ENCODE assay signal across 27 cellular contexts in the genomic region with DNA sequence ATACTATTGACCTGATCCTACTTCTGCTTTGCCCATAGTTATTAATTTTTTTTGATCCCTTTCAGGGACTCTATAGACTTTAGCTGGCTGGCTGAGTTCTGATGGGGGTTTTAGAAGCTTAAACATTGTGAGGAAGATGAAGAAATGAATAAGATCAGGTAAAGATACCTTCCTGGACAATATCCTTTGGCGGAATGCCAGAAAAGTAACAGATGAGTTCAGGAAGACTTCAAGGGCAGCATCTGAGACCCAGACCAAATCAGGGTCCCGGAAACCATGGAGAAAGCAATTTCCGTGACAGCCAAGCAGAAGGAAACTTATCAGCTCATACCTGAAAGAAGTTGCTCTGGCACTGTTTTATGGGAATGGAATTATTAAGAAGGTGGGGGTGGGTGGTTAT.
DNase-seq lines count a peak whose midpoint lies in the region; ATAC-seq lines count a peak whose summit lies in the region.
"Had no signal": no experiment of that assay in that cellular context is flagged by ENCODE, and none has a peak within 500 bp of the region (broad histone marks: within the 10 kb centered on the region; RNA-seq: fewer than 3 reads in every experiment).

No MANE protein-coding gene starts in this region.

- ATAC-seq in activated CD8-positive, alpha-beta T cell treated with anti-CD3 and anti-CD28 coated beads, Interleukin-2, amount 10 ng/mL, durations not matched to agents 7 days and 5 days, result no peak
- no peak for ATAC-seq in HG03432 (IDR thresholded peaks at IDR 0.05; ENCODE audit: unreplicated experiment)
- ATAC-seq: right cardiac atrium; stimulated activated memory B cell treated with anti-CD40 and anti-IgM and Interleukin-4, amounts not matched to agents 10 μg/mL and 1 μg/mL and 100 μg/mL, for 72 hours had no signal

- DNase-seq in activated CD4-positive, alpha-beta memory T cell treated with anti-CD3 and anti-CD28 coated beads, Interleukin-2, amount 10 ng/mL, durations not matched to agents 7 days and 5 days, result no peak
- no peak for DNase-seq in activated CD4-positive, alpha-beta memory T cell treated with anti-CD3 and anti-CD28 coated beads for 36 hours
- DNase-seq in CD8-positive, alpha-beta memory T cell, result no peak
- no peak for DNase-seq in activated CD8-positive, alpha-beta T cell treated with anti-CD3 and anti-CD28 coated beads, Interleukin-2, amount 10 ng/mL, durations not matched to agents 7 days and 5 days
- no peak for DNase-seq in immature natural killer cell
- no peak for DNase-seq in Kasumi-1 (lab: John Stamatoyannopoulos, UW)
- no peak for DNase-seq in NCI-H774 (lab: John Stamatoyannopoulos, UW)
- DNase-seq: ACHN; activated T-cell treated with anti-CD3 and anti-CD28 coated beads for 4 hours; cortex of kidney; esophagus squamous epithelium; foreskin melanocyte; H9; KBM-7; mucosa of descending colon; NCI-H2081; NCI-H345; right cardiac atrium; RPMI8226; stimulated activated CD4-positive, alpha-beta T cell treated with anti-CD3 and anti-CD28 coated beads, Interleukin-4, amount 100 ng/mL, for 24 hours; testis had no signal

- no peak overlapping the region for H3K4me3 ChIP-seq in CD8-positive, alpha-beta memory T cell (ENCODE audit: low read length)
- H3K4me3 ChIP-seq: esophagus squamous epithelium, mucosa of descending colon, testis had no signal

- H3K27ac ChIP-seq in CD8-positive, alpha-beta memory T cell (ENCODE audit: low read depth, low read length), result no peak overlapping the region
- H3K27ac ChIP-seq: esophagus squamous epithelium, parathyroid adenoma, testis, VCaP had no signal

- no peaks in the 10 kb centered on the region for H3K36me3 ChIP-seq in CD8-positive, alpha-beta memory T cell (ENCODE audit: insufficient read depth, low read length)
- H3K36me3 ChIP-seq: esophagus squamous epithelium had no signal

- intact Hi-C loops in activated CD4-positive, alpha-beta memory T cell treated with anti-CD3 and anti-CD28 coated beads for 36 hours (cut with micrococcal nuclease), result loop anchor here (5.0 to 10.0 kb wide), 2 partner anchors 661 to 904 kb away; a partner anchor contains a TSS

- POLR2A ChIA-PET in activated CD4-positive, alpha-beta memory T cell treated with anti-CD3 and anti-CD28 coated beads, Interleukin-2, amount 10 ng/mL, durations not matched to agents 7 days and 5 days (lab: Charles Lee), result interaction anchor here (0.9 to 3.3 kb wide), 12 partner anchors 10 to 101 kb away, joined by 3 to 15 read pairs (median 6); no protein-coding TSS in a partner anchor
- POLR2A ChIA-PET in activated CD4-positive, alpha-beta memory T cell treated with anti-CD3 and anti-CD28 coated beads for 36 hours (lab: Charles Lee), result interaction anchor here (0.6 to 1.6 kb wide), 3 partner anchors 24 to 101 kb away, joined by 3 to 5 read pairs (median 3); no protein-coding TSS in a partner anchor
- POLR2A ChIA-PET in CD8-positive, alpha-beta memory T cell (lab: Charles Lee), result interaction anchor here (1.2 kb wide), 1 partner anchor 78 kb away, joined by 3 read pairs; no protein-coding TSS in a partner anchor
- POLR2A ChIA-PET in activated CD8-positive, alpha-beta T cell treated with anti-CD3 and anti-CD28 coated beads, Interleukin-2, amount 10 ng/mL, durations not matched to agents 7 days and 5 days (lab: Charles Lee), result interaction anchor here (0.6 to 4.0 kb wide), 13 partner anchors 12 to 111 kb away, joined by 3 to 27 read pairs (median 4); no protein-coding TSS in a partner anchor

- no peak overlapping the region for H3K4me3 Mint-ChIP-seq in activated CD4-positive, alpha-beta memory T cell treated with anti-CD3 and anti-CD28 coated beads, Interleukin-2, amount 10 ng/mL, durations not matched to agents 7 days and 5 days
- no peak overlapping the region for H3K4me3 Mint-ChIP-seq in activated CD4-positive, alpha-beta memory T cell treated with anti-CD3 and anti-CD28 coated beads for 36 hours
- peak overlapping the region in 6 of 7 donors; percentile 26 to 68 (median 54) for H3K4me3 Mint-ChIP-seq in CD8-positive, alpha-beta memory T cell
- peak overlapping the region; percentile 34 for H3K4me3 Mint-ChIP-seq in activated CD8-positive, alpha-beta T cell treated with anti-CD3 and anti-CD28 coated beads, Interleukin-2, amount 10 ng/mL, durations not matched to agents 7 days and 5 days
- H3K4me3 Mint-ChIP-seq in immature natural killer cell, result peak overlapping the region in 4 of 5 donors; percentile 3 to 69 (median 44)
- H3K4me3 Mint-ChIP-seq: activated naive CD4-positive, alpha-beta T cell treated with anti-CD3 and anti-CD28 coated beads for 36 hours; H9; neural crest cell; stimulated activated memory B cell treated with anti-CD40 and anti-IgM and Interleukin-4, amounts not matched to agents 10 μg/mL and 1 μg/mL and 100 μg/mL, for 72 hours had no signal

- peaks cover 69% of the 10 kb centered on the region for H3K4me1 ChIP-seq in CD8-positive, alpha-beta memory T cell (ENCODE audit: insufficient read depth, low read length)
- H3K4me1 ChIP-seq: parathyroid adenoma had no signal

- H3K4me1 Mint-ChIP-seq in activated CD4-positive, alpha-beta memory T cell treated with anti-CD3 and anti-CD28 coated beads, Interleukin-2, amount 10 ng/mL, durations not matched to agents 7 days and 5 days, result peaks cover 61% of the 10 kb centered on the region
- H3K4me1 Mint-ChIP-seq in activated CD4-positive, alpha-beta memory T cell treated with anti-CD3 and anti-CD28 coated beads for 36 hours (ENCODE audit: low read depth), result peaks cover 44% of the 10 kb centered on the region
- H3K4me1 Mint-ChIP-seq in CD8-positive, alpha-beta memory T cell, result peaks cover 82 to 95% (median 85%) of the 10 kb centered on the region in 3 donors
- peaks cover 93% of the 10 kb centered on the region for H3K4me1 Mint-ChIP-seq in activated CD8-positive, alpha-beta T cell treated with anti-CD3 and anti-CD28 coated beads, Interleukin-2, amount 10 ng/mL, durations not matched to agents 7 days and 5 days (ENCODE audit: low read depth)
- peaks cover 79 to 90% of the 10 kb centered on the region in 2 donors for H3K4me1 Mint-ChIP-seq in immature natural killer cell

- no peaks in the 10 kb centered on the region for H3K9me3 Mint-ChIP-seq in activated CD4-positive, alpha-beta memory T cell treated with anti-CD3 and anti-CD28 coated beads, Interleukin-2, amount 10 ng/mL, durations not matched to agents 7 days and 5 days
- H3K9me3 Mint-ChIP-seq in activated CD4-positive, alpha-beta memory T cell treated with anti-CD3 and anti-CD28 coated beads for 36 hours, result no peaks in the 10 kb centered on the region
- no peaks in the 10 kb centered on the region for H3K9me3 Mint-ChIP-seq in CD8-positive, alpha-beta memory T cell
- H3K9me3 Mint-ChIP-seq in activated CD8-positive, alpha-beta T cell treated with anti-CD3 and anti-CD28 coated beads, Interleukin-2, amount 10 ng/mL, durations not matched to agents 7 days and 5 days (ENCODE audit: insufficient read depth), result peaks cover 4% of the 10 kb centered on the region
- peaks cover 0 to 2% (median 0%) of the 10 kb centered on the region in 6 donors for H3K9me3 Mint-ChIP-seq in immature natural killer cell
- H3K9me3 Mint-ChIP-seq: activated naive CD4-positive, alpha-beta T cell treated with anti-CD3 and anti-CD28 coated beads for 36 hours; H9; neural crest cell; stimulated activated memory B cell treated with anti-CD40 and anti-IgM and Interleukin-4, amounts not matched to agents 10 μg/mL and 1 μg/mL and 100 μg/mL, for 72 hours had no signal

- no peaks in the 10 kb centered on the region for H3K27me3 ChIP-seq in CD8-positive, alpha-beta memory T cell (ENCODE audit: insufficient read depth, low read length, poor library complexity, severe bottlenecking)
- H3K27me3 ChIP-seq: esophagus squamous epithelium, testis had no signal

- H3K27me3 Mint-ChIP-seq in activated CD4-positive, alpha-beta memory T cell treated with anti-CD3 and anti-CD28 coated beads, Interleukin-2, amount 10 ng/mL, durations not matched to agents 7 days and 5 days, result peaks cover 1% of the 10 kb centered on the region
- no peaks in the 10 kb centered on the region for H3K27me3 Mint-ChIP-seq in activated CD4-positive, alpha-beta memory T cell treated with anti-CD3 and anti-CD28 coated beads for 36 hours
- H3K27me3 Mint-ChIP-seq in CD8-positive, alpha-beta memory T cell, result no peaks in the 10 kb centered on the region
- H3K27me3 Mint-ChIP-seq in activated CD8-positive, alpha-beta T cell treated with anti-CD3 and anti-CD28 coated beads, Interleukin-2, amount 10 ng/mL, durations not matched to agents 7 days and 5 days (ENCODE audit: low read depth), result no peaks in the 10 kb centered on the region
- peaks cover 3 to 6% (median 4%) of the 10 kb centered on the region in 3 donors for H3K27me3 Mint-ChIP-seq in immature natural killer cell (ENCODE audit: low read depth in 3 of 3)

- no peaks in the 10 kb centered on the region for H3K9me3 ChIP-seq in CD8-positive, alpha-beta memory T cell (ENCODE audit: low read length)
- H3K9me3 ChIP-seq: esophagus squamous epithelium, mucosa of descending colon, testis had no signal

- H3K27ac Mint-ChIP-seq in activated CD4-positive, alpha-beta memory T cell treated with anti-CD3 and anti-CD28 coated beads, Interleukin-2, amount 10 ng/mL, durations not matched to agents 7 days and 5 days, result peak overlapping the region; percentile 79
- H3K27ac Mint-ChIP-seq in activated CD4-positive, alpha-beta memory T cell treated with anti-CD3 and anti-CD28 coated beads for 36 hours, result no peak overlapping the region
- H3K27ac Mint-ChIP-seq in CD8-positive, alpha-beta memory T cell, result peak overlapping the region; percentile 43 to 94 (median 76)
- peak overlapping the region; percentile 93 for H3K27ac Mint-ChIP-seq in activated CD8-positive, alpha-beta T cell treated with anti-CD3 and anti-CD28 coated beads, Interleukin-2, amount 10 ng/mL, durations not matched to agents 7 days and 5 days
- peak overlapping the region; percentile 60 to 90 (median 76) for H3K27ac Mint-ChIP-seq in immature natural killer cell
- H3K27ac Mint-ChIP-seq: activated naive CD4-positive, alpha-beta T cell treated with anti-CD3 and anti-CD28 coated beads for 36 hours; H9; stimulated activated memory B cell treated with anti-CD40 and anti-IgM and Interleukin-4, amounts not matched to agents 10 μg/mL and 1 μg/mL and 100 μg/mL, for 72 hours had no signal

- CTCF ChIA-PET in activated CD4-positive, alpha-beta memory T cell treated with anti-CD3 and anti-CD28 coated beads, Interleukin-2, amount 10 ng/mL, durations not matched to agents 7 days and 5 days (lab: Charles Lee), result interaction anchor here (0.7 to 13.6 kb wide), 7 partner anchors 25 to 905 kb away, joined by 3 to 272 read pairs (median 5); no protein-coding TSS in a partner anchor
- CTCF ChIA-PET in activated CD4-positive, alpha-beta memory T cell treated with anti-CD3 and anti-CD28 coated beads for 36 hours (lab: Charles Lee), result interaction anchor here (1.0 to 6.6 kb wide), 4 partner anchors 9 to 905 kb away, joined by 3 to 124 read pairs (median 12); no protein-coding TSS in a partner anchor
- CTCF ChIA-PET in CD8-positive, alpha-beta memory T cell (lab: Charles Lee), result interaction anchor here (1.2 to 6.3 kb wide), 7 partner anchors 10 to 905 kb away, joined by 3 to 116 read pairs (median 6); no protein-coding TSS in a partner anchor
- CTCF ChIA-PET in activated CD8-positive, alpha-beta T cell treated with anti-CD3 and anti-CD28 coated beads, Interleukin-2, amount 10 ng/mL, durations not matched to agents 7 days and 5 days (lab: Charles Lee), result interaction anchor here (0.6 to 13.2 kb wide), 22 partner anchors 10 to 1100 kb away, joined by 3 to 258 read pairs (median 4); no protein-coding TSS in a partner anchor

- peaks cover 4% of the 10 kb centered on the region for H3K36me3 Mint-ChIP-seq in activated CD4-positive, alpha-beta memory T cell treated with anti-CD3 and anti-CD28 coated beads, Interleukin-2, amount 10 ng/mL, durations not matched to agents 7 days and 5 days (ENCODE audit: low read depth)
- no peaks in the 10 kb centered on the region for H3K36me3 Mint-ChIP-seq in activated CD4-positive, alpha-beta memory T cell treated with anti-CD3 and anti-CD28 coated beads for 36 hours
- H3K36me3 Mint-ChIP-seq in CD8-positive, alpha-beta memory T cell, result peaks cover 0 to 9% (median 0%) of the 10 kb centered on the region in 3 donors
- peaks cover 48% of the 10 kb centered on the region for H3K36me3 Mint-ChIP-seq in activated CD8-positive, alpha-beta T cell treated with anti-CD3 and anti-CD28 coated beads, Interleukin-2, amount 10 ng/mL, durations not matched to agents 7 days and 5 days (ENCODE audit: low read depth)
- peaks cover 4 to 9% (median 4%) of the 10 kb centered on the region in 3 donors for H3K36me3 Mint-ChIP-seq in immature natural killer cell
- H3K36me3 Mint-ChIP-seq: stimulated activated memory B cell treated with anti-CD40 and anti-IgM and Interleukin-4, amounts not matched to agents 10 μg/mL and 1 μg/mL and 100 μg/mL, for 72 hours had no signal

Comparison
In these comparisons a context has a peak if more than half of its experiments do, and no peak if none do; other contexts are left out.
1. H3K4me3 Mint-ChIP-seq: peak in CD8-positive, alpha-beta memory T cell (6 of 7), activated CD8-positive, alpha-beta T cell treated with anti-CD3 and anti-CD28 coated beads, Interleukin-2, amount 10 ng/mL, durations not matched to agents 7 days and 5 days (single experiment) and immature natural killer cell (4 of 5); none in activated CD4-positive, alpha-beta memory T cell treated with anti-CD3 and anti-CD28 coated beads, Interleukin-2, amount 10 ng/mL, durations not matched to agents 7 days and 5 days (single experiment) and activated CD4-positive, alpha-beta memory T cell treated with anti-CD3 and anti-CD28 coated beads for 36 hours (single experiment).